In the genomic region with DNA sequence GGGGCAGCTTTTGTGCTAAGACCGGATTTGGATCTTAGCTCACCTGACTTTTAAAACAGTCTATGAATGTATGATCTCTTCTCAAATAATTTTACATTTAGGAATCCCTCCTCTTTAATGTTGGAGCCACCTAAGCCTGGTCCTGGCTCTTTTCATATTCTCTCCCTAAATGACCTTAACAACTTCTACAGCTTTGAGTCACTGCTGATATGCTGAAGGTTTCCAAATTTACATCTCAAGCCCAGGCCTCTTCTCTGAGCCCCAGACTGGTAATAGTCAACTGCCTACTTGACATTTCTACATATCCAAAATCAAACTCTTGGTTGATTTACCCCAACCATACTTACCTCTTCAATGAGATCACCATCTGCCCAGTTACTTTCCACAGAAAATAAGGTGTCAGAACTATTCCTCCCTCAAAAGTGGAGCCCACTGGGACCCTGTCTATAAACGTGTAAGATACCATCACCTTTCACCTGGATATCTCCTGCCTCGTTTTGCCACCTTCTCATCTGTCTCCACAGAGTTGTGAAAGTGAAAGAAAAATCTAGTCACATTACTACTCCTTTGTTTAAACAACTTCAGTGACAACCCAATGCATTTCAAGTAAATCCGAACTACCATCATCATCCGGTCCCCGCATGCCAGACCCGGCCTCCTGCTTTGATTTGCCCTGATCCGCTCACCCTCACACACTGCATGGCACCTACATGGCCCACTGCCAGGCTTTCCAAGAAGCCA, we compare ENCODE assay signal across 16 cellular contexts. TPM values are rescaled to one million over a fixed set of nuclear protein-coding genes. Genes with fewer than 3 reads are reported as not detected.
A peak's percentile ranks its signal among the peaks of the same experiment; 100 is the strongest.
DNase-seq lines count a peak whose midpoint lies in the region; ATAC-seq and TF ChIP-seq lines count a peak whose summit lies in the region.
"Had no signal": no experiment of that assay in that cellular context is flagged by ENCODE, and none has a peak within 500 bp of the region (broad histone marks: within the 10 kb centered on the region; RNA-seq: fewer than 3 reads in every experiment).

No MANE protein-coding gene starts in this region.

- H3K9me3 Mint-ChIP-seq in CD14-positive monocyte = no peaks in the 10 kb centered on the region
- H3K9me3 Mint-ChIP-seq in CD8-positive, alpha-beta T cell = no peaks in the 10 kb centered on the region
- no peaks in the 10 kb centered on the region for H3K9me3 Mint-ChIP-seq in activated naive CD8-positive, alpha-beta T cell treated with anti-CD3 and anti-CD28 coated beads, Interleukin-2, amount 10 ng/mL, durations not matched to agents 7 days and 5 days
- H3K9me3 Mint-ChIP-seq in natural killer cell = no peaks in the 10 kb centered on the region

- POLR2A ChIA-PET in CD8-positive, alpha-beta T cell (lab: Charles Lee) = no interaction called here
- POLR2A ChIA-PET in activated naive CD8-positive, alpha-beta T cell treated with anti-CD3 and anti-CD28 coated beads, Interleukin-2, amount 10 ng/mL, durations not matched to agents 7 days and 5 days (lab: Charles Lee) = no interaction called here

- H3K27me3 Mint-ChIP-seq in CD14-positive monocyte (ENCODE audit: low read depth in 3 of 3) (no peaks in the 10 kb centered on the region), natural killer cell (ENCODE audit: low read depth in 2 of 2) (no peaks in the 10 kb centered on the region)
- H3K27me3 Mint-ChIP-seq in CD8-positive, alpha-beta T cell (ENCODE audit: low read depth) = no peaks in the 10 kb centered on the region
- H3K27me3 Mint-ChIP-seq in activated naive CD8-positive, alpha-beta T cell treated with anti-CD3 and anti-CD28 coated beads, Interleukin-2, amount 10 ng/mL, durations not matched to agents 7 days and 5 days = no peaks in the 10 kb centered on the region

- H3K4me1 Mint-ChIP-seq in CD14-positive monocyte = peaks cover 2% of the 10 kb centered on the region
- H3K4me1 Mint-ChIP-seq in CD8-positive, alpha-beta T cell (ENCODE audit: low read depth) = peaks cover 2% of the 10 kb centered on the region
- H3K4me1 Mint-ChIP-seq in activated naive CD8-positive, alpha-beta T cell treated with anti-CD3 and anti-CD28 coated beads, Interleukin-2, amount 10 ng/mL, durations not matched to agents 7 days and 5 days = peaks cover 13% of the 10 kb centered on the region
- peaks cover 7 to 11% of the 10 kb centered on the region in 2 donors for H3K4me1 Mint-ChIP-seq in natural killer cell

- H3K27ac ChIP-seq in CD8-positive, alpha-beta T cell (ENCODE audit: low read depth, low read length) = no peak overlapping the region
- H3K27ac ChIP-seq in left lung = no peak overlapping the region
- H3K27ac ChIP-seq: BLaER1 treated with 17β-estradiol and CSF1 and Interleukin-3, amounts not matched to agents 10 nM and 100 nM; vagina had no signal

- ATAC-seq in CD8-positive, alpha-beta T cell = no peak
- no peak for ATAC-seq in activated naive CD8-positive, alpha-beta T cell treated with anti-CD3 and anti-CD28 coated beads, Interleukin-2, amount 10 ng/mL, durations not matched to agents 7 days and 5 days (ENCODE audit: low read depth)
- ATAC-seq in natural killer cell (no peak), left lung (no peak), GM21529 (IDR thresholded peaks at IDR 0.05; ENCODE audit: unreplicated experiment) (no peak)
- ATAC-seq: gastroesophageal sphincter had no signal

- no peak for TF ChIP-seq CTCF in CD14-positive monocyte (IDR thresholded peaks at IDR 0.05)
- TF ChIP-seq CTCF in CD8-positive, alpha-beta T cell (IDR thresholded peaks at IDR 0.05) = no peak
- no peak for TF ChIP-seq CTCF in natural killer cell (IDR thresholded peaks at IDR 0.05)
- no peak for TF ChIP-seq CTCF in GM10266 (IDR thresholded peaks at IDR 0.05; ENCODE audit: control insufficient read depth, insufficient read depth, low read depth, missing control alignments)
- TF ChIP-seq CTCF in left lung (IDR thresholded peaks at IDR 0.05) = no peak

- CTCF ChIA-PET in CD8-positive, alpha-beta T cell (lab: Charles Lee) = no interaction called here

- peak overlapping the region in 4 of 7 donors; percentile 27 to 76 (median 60) for H3K27ac Mint-ChIP-seq in CD14-positive monocyte
- peak overlapping the region; percentile 37 for H3K27ac Mint-ChIP-seq in CD8-positive, alpha-beta T cell
- H3K27ac Mint-ChIP-seq in activated naive CD8-positive, alpha-beta T cell treated with anti-CD3 and anti-CD28 coated beads, Interleukin-2, amount 10 ng/mL, durations not matched to agents 7 days and 5 days = peak overlapping the region; percentile 60
- peak overlapping the region; percentile 13 to 23 for H3K27ac Mint-ChIP-seq in natural killer cell

- no peaks in the 10 kb centered on the region for H3K9me3 ChIP-seq in CD8-positive, alpha-beta T cell (ENCODE audit: low read length)
- no peaks in the 10 kb centered on the region for H3K9me3 ChIP-seq in left lung
- H3K9me3 ChIP-seq: BLaER1 treated with 17β-estradiol and CSF1 and Interleukin-3, amounts not matched to agents 10 nM and 100 nM; gastroesophageal sphincter; vagina had no signal

- no peak overlapping the region for H3K4me3 ChIP-seq in CD8-positive, alpha-beta T cell (ENCODE audit: low read depth, low read length)
- no peak overlapping the region for H3K4me3 ChIP-seq in left lung
- H3K4me3 ChIP-seq: BLaER1 treated with 17β-estradiol and CSF1 and Interleukin-3, amounts not matched to agents 10 nM and 100 nM; gastroesophageal sphincter; vagina had no signal

- peaks cover 81 to 93% of the 10 kb centered on the region in 2 donors for H3K36me3 Mint-ChIP-seq in CD14-positive monocyte
- H3K36me3 Mint-ChIP-seq in CD8-positive, alpha-beta T cell = peaks cover 85% of the 10 kb centered on the region
- H3K36me3 Mint-ChIP-seq in activated naive CD8-positive, alpha-beta T cell treated with anti-CD3 and anti-CD28 coated beads, Interleukin-2, amount 10 ng/mL, durations not matched to agents 7 days and 5 days = peaks cover 35% of the 10 kb centered on the region
- peaks cover 38% of the 10 kb centered on the region for H3K36me3 Mint-ChIP-seq in natural killer cell

- DNase-seq in CD14-positive monocyte (ENCODE audit: low spot score) = no peak
- DNase-seq in CD8-positive, alpha-beta T cell = no peak
- DNase-seq in activated naive CD8-positive, alpha-beta T cell treated with anti-CD3 and anti-CD28 coated beads, Interleukin-2, amount 10 ng/mL, durations not matched to agents 7 days and 5 days = no peak
- no peak for DNase-seq in natural killer cell
- no peak for DNase-seq in GM10266 (ENCODE audit: extremely low spot score)
- no peak for DNase-seq in left lung
- DNase-seq: activated CD4-positive, CD25-positive, alpha-beta regulatory T cell treated with anti-CD3 and anti-CD28 coated beads, Interleukin-2, amount 50 U/mL, for 72 hours; mammary epithelial cell; NCI-H2081 treated with DMSO at 0.1 percent for 48 hours; NCI-H69; RPMI8226; stimulated activated naive CD4-positive, alpha-beta T cell treated with Interleukin-2 at 50 U/mL for 16 hours had no signal

- peaks cover 30% of the 10 kb centered on the region for H3K36me3 ChIP-seq in CD8-positive, alpha-beta T cell (ENCODE audit: insufficient read depth, low read length)
- H3K36me3 ChIP-seq in left lung = peaks cover 0 to 99% of the 10 kb centered on the region in 2 donors

- intact Hi-C loops in CD14-positive monocyte (cut with micrococcal nuclease) = no loop called here
- intact Hi-C loops in CD8-positive, alpha-beta T cell (cut with DNase I, micrococcal nuclease) = no loop called here
- intact Hi-C loops in natural killer cell (cut with micrococcal nuclease) = no loop called here
- intact Hi-C loops in left lung (cut with DNase I) = no loop called here

- H3K4me3 Mint-ChIP-seq in CD14-positive monocyte = no peak overlapping the region
- no peak overlapping the region for H3K4me3 Mint-ChIP-seq in CD8-positive, alpha-beta T cell
- no peak overlapping the region for H3K4me3 Mint-ChIP-seq in activated naive CD8-positive, alpha-beta T cell treated with anti-CD3 and anti-CD28 coated beads, Interleukin-2, amount 10 ng/mL, durations not matched to agents 7 days and 5 days
- H3K4me3 Mint-ChIP-seq in natural killer cell = no peak overlapping the region

- no peaks in the 10 kb centered on the region for H3K27me3 ChIP-seq in CD8-positive, alpha-beta T cell (ENCODE audit: insufficient read depth, low read length)
- no peaks in the 10 kb centered on the region for H3K27me3 ChIP-seq in left lung
- H3K27me3 ChIP-seq: BLaER1 treated with 17β-estradiol and CSF1 and Interleukin-3, amounts not matched to agents 10 nM and 100 nM; gastroesophageal sphincter; vagina had no signal

- no peaks in the 10 kb centered on the region for H3K4me1 ChIP-seq in CD8-positive, alpha-beta T cell (ENCODE audit: insufficient read depth, low read length)
- no peaks in the 10 kb centered on the region for H3K4me1 ChIP-seq in left lung

RNA-seq across cellular contexts. Expression of a gene that starts 48.8 kb away (rescaled TPM):
- polyA plus RNA-seq in CD14-positive monocyte = 1 to 10 TPM; 7.8 to 8.8 TPM
- 10 to 100 TPM; 54.4 to 55.9 TPM for total RNA-seq in CD8-positive, alpha-beta T cell
- total RNA-seq in activated naive CD8-positive, alpha-beta T cell treated with anti-CD3 and anti-CD28 coated beads, Interleukin-2, amount 10 ng/mL, durations not matched to agents 7 days and 5 days = 10 to 100 TPM; 66.8 to 73.9 TPM
- 10 to 100 TPM; 70.3 to 78.4 (median 76.7) TPM for total RNA-seq in natural killer cell
- 10 to 100 TPM; 60.9 to 66.4 TPM for total RNA-seq in left lung
